Comparison of ENCODE assay signal across 8 cellular contexts in genomic region chr14:94080606-94081385, GRCh38. TPM values are rescaled to one million over a fixed set of nuclear protein-coding genes. Genes with fewer than 3 reads are reported as not detected.
A peak's percentile ranks its signal among the peaks of the same experiment; 100 is the strongest.
DNase-seq lines count a peak whose midpoint lies in the region; ATAC-seq and TF ChIP-seq lines count a peak whose summit lies in the region.

Gene DDX24, minus strand, starts transcription at chr14:94081202. Its CDS starts 1,460 bp downstream, at chr14:94079742.
Gene IFI27L1, plus strand, starts transcription at chr14:94081310. Its CDS starts 15,628 bp downstream, at chr14:94096938.

- H3K4me1 ChIP-seq in KMS-11 (ENCODE audit: low read depth, poor library complexity, severe bottlenecking) (peaks cover 31% of the 10 kb centered on the region), Peyer's patch (peaks cover 0 to 42% (median 10%) of the 10 kb centered on the region in 4 donors), esophagus muscularis mucosa (peaks cover 47 to 54% (median 51%) of the 10 kb centered on the region in 4 donors)

- H3K4me3 Mint-ChIP-seq in activated T-cell treated with anti-CD3 and anti-CD28 coated beads, Interleukin-2, amount 50 U/mL, for 72 hours: peak within 1 kb of the TSS; percentile 97 to 100

- H3K9me3 Mint-ChIP-seq in activated T-cell treated with anti-CD3 and anti-CD28 coated beads, Interleukin-2, amount 50 U/mL, for 72 hours: no peaks in the 10 kb centered on the region

- peak within 1 kb of the TSS; percentile 91 for H3K9ac ChIP-seq in KMS-11

- TF ChIP-seq CTCF in KMS-11 (conservative IDR thresholded peaks at IDR 0.05; ENCODE audit: low read depth, low read length) (no peak), Peyer's patch (IDR thresholded peaks at IDR 0.05) (peak in 2 of 6 experiments; percentile 1 to 4), esophagus muscularis mucosa (IDR thresholded peaks at IDR 0.05) (no peak)

- H3K4me3 ChIP-seq in KMS-11 (IDR thresholded peaks at IDR 0.05; ENCODE audit: insufficient read depth, low read depth, low read length): no peak within 1 kb of the TSS
- peak within 1 kb of the TSS; percentile 72 to 100 (median 84) for H3K4me3 ChIP-seq in Peyer's patch
- peak within 1 kb of the TSS; percentile 78 to 98 (median 91) for H3K4me3 ChIP-seq in esophagus muscularis mucosa

- peaks cover 62% of the 10 kb centered on the region for H3K79me2 ChIP-seq in KMS-11 (ENCODE audit: insufficient read depth, low read depth)

- peaks cover 62% of the 10 kb centered on the region for H3K4me1 Mint-ChIP-seq in activated T-cell treated with anti-CD3 and anti-CD28 coated beads, Interleukin-2, amount 50 U/mL, for 72 hours (ENCODE audit: low read depth)

- intact Hi-C loops in esophagus muscularis mucosa (cut with DNase I): loop anchor here (5.0 to 10.0 kb wide), 2 partner anchors 47 to 1454 kb away; partner anchors contain the start of genes GLRX5 and IFI27L2

- H3K36me3 ChIP-seq in KMS-11 (ENCODE audit: insufficient read depth) (peaks cover 8% of the 10 kb centered on the region; the same call in 1 of the 2 replicates), Peyer's patch (peaks cover 0 to 18% (median 0%) of the 10 kb centered on the region in 3 donors), esophagus muscularis mucosa (peaks cover 0 to 28% (median 15%) of the 10 kb centered on the region in 4 donors)

- peaks cover 19 to 20% of the 10 kb centered on the region in 2 donors for H3K36me3 Mint-ChIP-seq in activated T-cell treated with anti-CD3 and anti-CD28 coated beads, Interleukin-2, amount 50 U/mL, for 72 hours (ENCODE audit: insufficient read depth in 2 of 2)

- peak; percentile 70 for DNase-seq in DMS53 treated with DMSO at 0.1 percent for 48 hours (lab: John Stamatoyannopoulos, UW; ENCODE audit: unreplicated experiment)
- DNase-seq in Peyer's patch: peak; percentile 96 to 99 (median 97)
- DNase-seq in activated T-cell treated with anti-CD3 and anti-CD28 coated beads, Interleukin-2, amount 50 U/mL, for 72 hours: peak; percentile 97 to 98
- DNase-seq in esophagus muscularis mucosa (ENCODE audit: extremely low spot score): peak; percentile 99
- peak; percentile 94 for DNase-seq in myocyte (ENCODE audit: low read depth)
- peak; percentile 88 to 96 for DNase-seq in stimulated activated CD8-positive, alpha-beta memory T cell treated with anti-CD3 and anti-CD28 coated beads, Interleukin-7, amount 100 ng/mL, for 48 hours (ENCODE audit: extremely low read depth in 1 of 2, low read depth in 1 of 2)

- TF ChIP-seq EP300 in esophagus muscularis mucosa (IDR thresholded peaks at IDR 0.05): no peak

- no peaks in the 10 kb centered on the region; the same call in 1 of the 2 replicates for H4K20me1 ChIP-seq in KMS-11 (ENCODE audit: insufficient read depth)

- H3K27me3 ChIP-seq in KMS-11 (ENCODE audit: insufficient read depth, low read depth) (no peaks in the 10 kb centered on the region), Peyer's patch (no peaks in the 10 kb centered on the region), esophagus muscularis mucosa (no peaks in the 10 kb centered on the region)

- under 1% methylated on average over 49 of the region's 79 CpGs for WGBS in esophagus muscularis mucosa

- H2AFZ ChIP-seq in KMS-11 (ENCODE audit: low read depth): peak within 1 kb of the TSS; percentile 87

- H3K27ac ChIP-seq in KMS-11 (peak within 1 kb of the TSS; percentile 95), Peyer's patch (peak within 1 kb of the TSS; percentile 86 to 96 (median 92)), esophagus muscularis mucosa (replicated peaks in 1 of 4) (peak within 1 kb of the TSS; percentile 94 to 96 (median 95))

- peak within 1 kb of the TSS; percentile 98 for H3K4me2 ChIP-seq in KMS-11

- TF ChIP-seq POLR2A in Peyer's patch (IDR thresholded peaks at IDR 0.05) (peak; percentile 93 to 97), esophagus muscularis mucosa (IDR thresholded peaks at IDR 0.05; ENCODE audit: low read depth) (peak; percentile 96)

- H3K9me3 ChIP-seq in Peyer's patch (no peaks in the 10 kb centered on the region), esophagus muscularis mucosa (no peaks in the 10 kb centered on the region)

- H3K27me3 Mint-ChIP-seq in activated T-cell treated with anti-CD3 and anti-CD28 coated beads, Interleukin-2, amount 50 U/mL, for 72 hours (ENCODE audit: low read depth): no peaks in the 10 kb centered on the region

- H3K27ac Mint-ChIP-seq in activated T-cell treated with anti-CD3 and anti-CD28 coated beads, Interleukin-2, amount 50 U/mL, for 72 hours: peak within 1 kb of the TSS; percentile 99

- peak; percentile 97 for ATAC-seq in GM21737 (IDR thresholded peaks at IDR 0.05; ENCODE audit: unreplicated experiment)
- ATAC-seq in activated T-cell treated with anti-CD3 and anti-CD28 coated beads, Interleukin-2, amount 50 U/mL, for 72 hours (replicated peaks in 1 of 2): peak; percentile 98 to 99

RNA-seq across cellular contexts. Expression of gene DDX24, which starts in this region (rescaled TPM):
- total RNA-seq in Peyer's patch (100 to 1,000 TPM in 1 of 4 donors, 10 to 100 TPM in 3; 66.2 to 210 (median 72.5) TPM), esophagus muscularis mucosa (100 to 1,000 TPM; 142 to 215 (median 176) TPM), myocyte (156 and 161 TPM in 2 replicates)
- 100 to 1,000 TPM; 193 to 197 TPM for total RNA-seq in activated T-cell treated with anti-CD3 and anti-CD28 coated beads, Interleukin-2, amount 50 U/mL, for 72 hours
- polyA plus RNA-seq in myocyte (2012): 193 TPM

RNA-seq across cellular contexts. Expression of gene IFI27L1, which starts in this region (rescaled TPM):
- total RNA-seq in Peyer's patch (10 to 100 TPM in 1 of 4 donors, 1 to 10 TPM in 3; 4.9 to 14.7 (median 6.6) TPM), esophagus muscularis mucosa (10 to 100 TPM in 1 of 4 donors, 1 to 10 TPM in 3; 5.8 to 12.9 (median 6.4) TPM), myocyte (5.6 and 10.3 TPM in 2 replicates)
- 10 to 100 TPM; 59.6 to 71.4 TPM for total RNA-seq in activated T-cell treated with anti-CD3 and anti-CD28 coated beads, Interleukin-2, amount 50 U/mL, for 72 hours
- 41.0 TPM for polyA plus RNA-seq in myocyte (2012)
